ENCODE assay signal across 1 cellular context in genomic region chr20:32995802-32996201, GRCh38.
TF ChIP-seq lines count a peak whose summit lies in the region.

No MANE protein-coding gene starts in this region.

TF ChIP-seq in HepG2, 621 proteins besides CTCF, POLR2A, EP300 and RAD21:
- TF ChIP-seq TFDP2 (CRISPR knock-in tag; IDR thresholded peaks at IDR 0.05), result no peak
- TF ChIP-seq ZNF331 (CRISPR knock-in tag; IDR thresholded peaks at IDR 0.05), result peak; percentile 40; the same call in 1 of the 2 replicates
- TF ChIP-seq SMC3 (IDR thresholded peaks at IDR 0.05; ENCODE audit: low read length), result peak; percentile 48; the same call in 1 of the 2 replicates
- TF ChIP-seq STAG1 (CRISPR knock-in tag; IDR thresholded peaks at IDR 0.05), result peak; percentile 72
- TF ChIP-seq MTA1 (CRISPR knock-in tag; IDR thresholded peaks at IDR 0.05; ENCODE audit: borderline replicate concordance), result no peak
